ENCODE assay signal across 8 cellular contexts in genomic region chr15:64693134-64693533, GRCh38.
DNase-seq lines count a peak whose midpoint lies in the region; ATAC-seq and TF ChIP-seq lines count a peak whose summit lies in the region.

No MANE protein-coding gene starts in this region.

- H3K27me3 ChIP-seq in GM23248 (replicated peaks; ENCODE audit: insufficient read depth) (no peaks in the 10 kb centered on the region), heart right ventricle (no peaks in the 10 kb centered on the region), skeletal muscle satellite cell (ENCODE audit: control insufficient read depth, insufficient read depth, low read length) (no peaks in the 10 kb centered on the region)

- H3K36me3 ChIP-seq in GM23248 (ENCODE audit: low read depth) (peaks cover 27% of the 10 kb centered on the region; the same call in 1 of the 2 replicates), heart right ventricle (peaks cover 0 to 93% (median 15%) of the 10 kb centered on the region in 9 donors), skeletal muscle satellite cell (ENCODE audit: insufficient read depth, low read length) (peaks cover 48% of the 10 kb centered on the region)

- peak overlapping the region; percentile 50 for H3K9ac ChIP-seq in GM23248
- peak overlapping the region; percentile 23 for H3K9ac ChIP-seq in skeletal muscle satellite cell (ENCODE audit: low read depth, low read length)

- no peak overlapping the region for H2AFZ ChIP-seq in GM23248

- H3K9me2 ChIP-seq in GM23248 (ENCODE audit: insufficient read depth), result no peaks in the 10 kb centered on the region

- H3K4me3 ChIP-seq in GM23248 (no peak overlapping the region), heart right ventricle (no peak overlapping the region), skeletal muscle satellite cell (ENCODE audit: low read length) (no peak overlapping the region)

- H3K4me1 ChIP-seq in GM23248 (ENCODE audit: insufficient read depth) (peaks cover 20% of the 10 kb centered on the region), heart right ventricle (peaks cover 46 to 98% (median 87%) of the 10 kb centered on the region in 9 donors), skeletal muscle satellite cell (ENCODE audit: control insufficient read depth, insufficient read depth, low read length) (peaks cover 15% of the 10 kb centered on the region)

- peak overlapping the region; percentile 33 for H3K4me2 ChIP-seq in GM23248 (ENCODE audit: unreplicated experiment)
- H3K4me2 ChIP-seq in skeletal muscle satellite cell (ENCODE audit: low read length), result peak overlapping the region; percentile 20

- TF ChIP-seq CTCF in heart right ventricle (IDR thresholded peaks at IDR 0.05), result no peak
- TF ChIP-seq CTCF in GM13977 (IDR thresholded peaks at IDR 0.05; ENCODE audit: extremely low read depth, insufficient read depth, missing control alignments), result no peak

- no peaks in the 10 kb centered on the region for H3K9me3 ChIP-seq in GM23248 (ENCODE audit: low read depth)
- H3K9me3 ChIP-seq in heart right ventricle, result no peaks in the 10 kb centered on the region
- H3K9me3 ChIP-seq in skeletal muscle satellite cell (replicated peaks; ENCODE audit: low read length), result no peaks in the 10 kb centered on the region

- peaks cover 32% of the 10 kb centered on the region for H3F3A ChIP-seq in GM23248 (ENCODE audit: insufficient read depth)

- intact Hi-C loops in heart right ventricle (cut with DNase I), result no loop called here

- ATAC-seq in heart right ventricle, result peak; percentile 22 to 70 (median 46)

- H3K27ac ChIP-seq in GM23248, result peak overlapping the region; percentile 69
- H3K27ac ChIP-seq in heart right ventricle, result peak overlapping the region in 9 of 10 donors; percentile 56 to 97 (median 87)

- H3K79me2 ChIP-seq in GM23248 (ENCODE audit: insufficient read depth), result peaks cover 74% of the 10 kb centered on the region

- in situ Hi-C loops in GM23248 (cut with MboI) (no loop called here), GM13977 (cut with MboI; ENCODE audit: low pct_unique_long_range_greater_than_20kb, low sequenced_read_pairs, unreplicated experiment) (loop anchor here (5.0 kb wide), 1 partner anchor 34 kb away; no protein-coding TSS in a partner anchor)

- 5 to 9% methylated on average over 5 of the region's 5 CpGs for WGBS in GM23248 (ENCODE audit: low coverage in 1 of 2, low lambda C conversion rate in 2 of 2, missing lambda C conversion rate in 2 of 2), 2 experiments
- WGBS in heart right ventricle, 2 donors, result 26 to 30% methylated on average over 5 of the region's 5 CpGs

- DNase-seq in GM23248, result peak; percentile 94
- DNase-seq in UCSD-AML1 (lab: John Stamatoyannopoulos, UW; ENCODE audit: unreplicated experiment), result peak; percentile 20
- peak in 1 of 2 donors; percentile 24 for DNase-seq in heart right ventricle
- no peak for DNase-seq in GM13977 (ENCODE audit: low spot score)
- DNase-seq in NCI-H2171 (lab: John Stamatoyannopoulos, UW), result no peak
- DNase-seq in T1000 (lab: John Stamatoyannopoulos, UW), result no peak
- no peak for DNase-seq in AML-193 (lab: John Stamatoyannopoulos, UW)

- peaks cover 4% of the 10 kb centered on the region; the same call in 1 of the 2 replicates for H4K20me1 ChIP-seq in GM23248 (ENCODE audit: insufficient read depth)

Comparison
In these comparisons a context has a peak if more than half of its experiments do, and no peak if none do; other contexts are left out.
1. DNase-seq: peak in GM23248 (single experiment) and UCSD-AML1 (single experiment); none in GM13977 (single experiment), NCI-H2171 (single experiment), T1000 (single experiment) and AML-193 (0 of 2).